ENCODE assay signal across 16 cellular contexts in the genomic region with DNA sequence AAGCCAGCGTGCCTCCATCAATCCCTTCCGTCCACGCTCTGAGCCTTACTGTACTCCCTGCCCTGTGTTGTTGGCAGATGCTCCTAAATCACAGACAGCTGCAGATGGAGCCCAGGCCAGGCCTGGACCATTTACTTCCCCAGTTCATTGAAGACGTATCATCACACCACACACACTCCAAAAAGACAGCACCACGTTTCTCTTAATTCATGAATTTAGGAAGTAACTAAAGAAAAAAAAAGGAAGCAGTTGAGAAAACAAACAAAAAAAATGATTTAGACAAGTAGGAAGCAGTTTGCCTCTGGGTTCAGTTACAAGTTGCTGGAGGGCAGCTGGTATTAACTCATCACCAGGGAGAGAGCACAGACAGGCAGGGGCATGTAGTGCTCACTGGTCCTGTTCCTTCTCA. TPM values are rescaled to one million over a fixed set of nuclear protein-coding genes. Genes with fewer than 3 reads are reported as not detected.
DNase-seq lines count a peak whose midpoint lies in the region; ATAC-seq and TF ChIP-seq lines count a peak whose summit lies in the region.
"Had no signal": no experiment of that assay in that cellular context is flagged by ENCODE, and none has a peak within 500 bp of the region (broad histone marks: within the 10 kb centered on the region; RNA-seq: fewer than 3 reads in every experiment).

No MANE protein-coding gene starts in this region.

- intact Hi-C loops in adrenal gland (cut with DNase I), result no loop called here

- H3K27me3 ChIP-seq in adrenal gland, result peaks cover 4% of the 10 kb centered on the region

- peaks cover 3 to 24% (median 23%) of the 10 kb centered on the region in 3 donors for H3K27me3 Mint-ChIP-seq in naive B cell

- H3K4me1 Mint-ChIP-seq in naive B cell, result peaks cover 29 to 58% (median 33%) of the 10 kb centered on the region in 3 donors

- WGBS in adrenal gland, 4 donors, result 11 to 18% (median 14%) methylated on average over 5 of the region's 5 CpGs

- TF ChIP-seq CTCF in NB4 (IDR thresholded peaks at IDR 0.05; ENCODE audit: low read depth, low read length) (no peak), adrenal gland (IDR thresholded peaks at IDR 0.05) (no peak)

- H3K9me3 Mint-ChIP-seq in naive B cell, result peaks cover 0 to 4% (median 0%) of the 10 kb centered on the region in 7 donors
- H3K9me3 Mint-ChIP-seq: activated CD4-positive, alpha-beta memory T cell treated with anti-CD3 and anti-CD28 coated beads for 36 hours; activated T-helper 2 cell treated with anti-CD3 and anti-CD28 coated beads, Interferon-gamma antibody, Interleukin-2, Interleukin-4, amounts not matched to agents 10 μg/mL and 5 μg/mL and 100 μg/mL, durations not matched to agents 14 hours and 24 hours and 36 hours; CD8-positive, alpha-beta T cell; stimulated activated naive CD8-positive, alpha-beta T cell treated with anti-CD3 and anti-CD28 coated beads, Interleukin-15, Interleukin-2, amounts not matched to agents 100 ng/mL and 50 ng/mL, for 24 hours had no signal

- TF ChIP-seq POLR2A in NB4 (IDR thresholded peaks at IDR 0.05; ENCODE audit: extremely low read depth, insufficient read length) (no peak), adrenal gland (IDR thresholded peaks at IDR 0.05) (no peak)

- peak overlapping the region in 5 of 6 donors; percentile 0 to 83 (median 47) for H3K27ac Mint-ChIP-seq in naive B cell
- H3K27ac Mint-ChIP-seq: activated CD4-positive, alpha-beta memory T cell treated with anti-CD3 and anti-CD28 coated beads for 36 hours; activated T-helper 2 cell treated with anti-CD3 and anti-CD28 coated beads, Interferon-gamma antibody, Interleukin-2, Interleukin-4, amounts not matched to agents 10 μg/mL and 5 μg/mL and 100 μg/mL, durations not matched to agents 14 hours and 24 hours and 36 hours; CD8-positive, alpha-beta T cell; stimulated activated naive CD8-positive, alpha-beta T cell treated with anti-CD3 and anti-CD28 coated beads, Interleukin-15, Interleukin-2, amounts not matched to agents 100 ng/mL and 50 ng/mL, for 24 hours had no signal

- DNase-seq in CD1c-positive myeloid dendritic cell (ENCODE audit: extremely low spot score) (peak; percentile 91), NB4 (ENCODE audit: low read depth) (peak; percentile 42), adrenal gland (peak in 5 of 7 donors; percentile 18 to 43 (median 30)), naive B cell (peak; percentile 29), NCI-H524 treated with DMSO at 0.1 percent for 48 hours (lab: John Stamatoyannopoulos, UW) (no peak), dedifferentiated amniotic fluid mesenchymal stem cell (ENCODE audit: extremely low spot score) (no peak)
- DNase-seq: activated CD4-positive, alpha-beta memory T cell treated with anti-CD3 and anti-CD28 coated beads for 36 hours; CD8-positive, alpha-beta T cell; effector CD8-positive, alpha-beta T cell; H7; T1000 had no signal

- no peaks in the 10 kb centered on the region for H3K36me3 ChIP-seq in adrenal gland (replicated peaks in 1 of 2)

- H3K4me3 ChIP-seq in NB4 (ENCODE audit: low read depth, low read length), result no peak overlapping the region
- no peak overlapping the region for H3K4me3 ChIP-seq in adrenal gland

- no peaks in the 10 kb centered on the region for H3K9me3 ChIP-seq in adrenal gland (replicated peaks in 1 of 3)

- H3K4me1 ChIP-seq in adrenal gland (replicated peaks in 1 of 2), result no peaks in the 10 kb centered on the region

- no peaks in the 10 kb centered on the region for H3K36me3 Mint-ChIP-seq in naive B cell
- H3K36me3 Mint-ChIP-seq: activated CD4-positive, alpha-beta memory T cell treated with anti-CD3 and anti-CD28 coated beads for 36 hours; CD8-positive, alpha-beta T cell had no signal

- peak; percentile 74 to 79 for ATAC-seq in naive B cell (ENCODE audit: low read depth in 2 of 2)
- no peak for ATAC-seq in GM19023 (IDR thresholded peaks at IDR 0.05; ENCODE audit: unreplicated experiment)
- ATAC-seq: CD8-positive, alpha-beta T cell had no signal

- peak overlapping the region in 1 of 5 donors; percentile 45 for H3K27ac ChIP-seq in adrenal gland

- peak overlapping the region in 6 of 8 donors; percentile 2 to 72 (median 38) for H3K4me3 Mint-ChIP-seq in naive B cell
- H3K4me3 Mint-ChIP-seq: activated CD4-positive, alpha-beta memory T cell treated with anti-CD3 and anti-CD28 coated beads for 36 hours; CD8-positive, alpha-beta T cell; stimulated activated naive CD8-positive, alpha-beta T cell treated with anti-CD3 and anti-CD28 coated beads, Interleukin-15, Interleukin-2, amounts not matched to agents 100 ng/mL and 50 ng/mL, for 24 hours had no signal

RNA-seq across cellular contexts. Expression of gene CD300LD, which starts 7.5 kb away (rescaled TPM):
- not detected for total RNA-seq in adrenal gland
- not detected for polyA plus RNA-seq in adrenal gland
- not detected for polyA plus RNA-seq in naive B cell (ENCODE audit: low read depth in 6 of 6)
- total RNA-seq: activated CD4-positive, alpha-beta memory T cell treated with anti-CD3 and anti-CD28 coated beads for 36 hours; activated T-helper 2 cell treated with anti-CD3 and anti-CD28 coated beads, Interferon-gamma antibody, Interleukin-2, Interleukin-4, amounts not matched to agents 10 μg/mL and 5 μg/mL and 100 μg/mL, durations not matched to agents 14 hours and 24 hours and 36 hours; CD8-positive, alpha-beta T cell; frontal cortex; H7; myocyte had no signal

RNA-seq across cellular contexts. Expression of gene CD300E, which starts 24.0 kb away (rescaled TPM):
- under 1 TPM in 7 of 8 donors, not detected in 1; 0.06 to 0.96 (median 0.24) TPM for total RNA-seq in adrenal gland
- polyA plus RNA-seq in adrenal gland (1 to 10 TPM in 2 of 3 donors, under 1 TPM in 1; 0.71 to 2.4 (median 1.5) TPM), naive B cell (ENCODE audit: low read depth in 6 of 6) (under 1 TPM in 3 of 6 donors, not detected in 3; 0.06 to 0.69 (median 0.18) TPM)
- total RNA-seq: activated CD4-positive, alpha-beta memory T cell treated with anti-CD3 and anti-CD28 coated beads for 36 hours; activated T-helper 2 cell treated with anti-CD3 and anti-CD28 coated beads, Interferon-gamma antibody, Interleukin-2, Interleukin-4, amounts not matched to agents 10 μg/mL and 5 μg/mL and 100 μg/mL, durations not matched to agents 14 hours and 24 hours and 36 hours; myocyte had no signal

RNA-seq across cellular contexts. Expression of gene CD300H, which starts 32.2 kb away (rescaled TPM):
- not detected for total RNA-seq in adrenal gland
- polyA plus RNA-seq in adrenal gland, result not detected
- polyA plus RNA-seq in naive B cell (ENCODE audit: low read depth in 6 of 6), result 1 to 10 TPM in 1 of 6 donors, under 1 TPM in 1, not detected in 4; 0.94 to 1.1 TPM
- total RNA-seq: activated CD4-positive, alpha-beta memory T cell treated with anti-CD3 and anti-CD28 coated beads for 36 hours; activated T-helper 2 cell treated with anti-CD3 and anti-CD28 coated beads, Interferon-gamma antibody, Interleukin-2, Interleukin-4, amounts not matched to agents 10 μg/mL and 5 μg/mL and 100 μg/mL, durations not matched to agents 14 hours and 24 hours and 36 hours; CD8-positive, alpha-beta T cell; frontal cortex; H7; myocyte had no signal

RNA-seq across cellular contexts. Expression of gene CD300C, which starts 53.6 kb away (rescaled TPM):
- 1 to 10 TPM in 7 of 8 donors, not detected in 1; 2.1 to 4.5 (median 2.6) TPM for total RNA-seq in adrenal gland
- polyA plus RNA-seq in adrenal gland (1 to 10 TPM in 2 of 3 donors, under 1 TPM in 1; 0.64 to 1.2 (median 1.0) TPM), naive B cell (ENCODE audit: low read depth in 6 of 6) (1 to 10 TPM in 1 of 6 donors, under 1 TPM in 4, not detected in 1; 0.20 to 1.5 (median 0.25) TPM)
- total RNA-seq: activated T-helper 2 cell treated with anti-CD3 and anti-CD28 coated beads, Interferon-gamma antibody, Interleukin-2, Interleukin-4, amounts not matched to agents 10 μg/mL and 5 μg/mL and 100 μg/mL, durations not matched to agents 14 hours and 24 hours and 36 hours; CD8-positive, alpha-beta T cell; frontal cortex; H7; myocyte had no signal

Comparison
In these comparisons a context has a peak if more than half of its experiments do, and no peak if none do; other contexts are left out.
1. DNase-seq: peak in CD1c-positive myeloid dendritic cell (single experiment), NB4 (single experiment), adrenal gland (5 of 7) and naive B cell (single experiment); none in NCI-H524 treated with DMSO at 0.1 percent for 48 hours (single experiment) and dedifferentiated amniotic fluid mesenchymal stem cell (single experiment).